13 cellular contexts compared by ENCODE assay signal in the genomic region with DNA sequence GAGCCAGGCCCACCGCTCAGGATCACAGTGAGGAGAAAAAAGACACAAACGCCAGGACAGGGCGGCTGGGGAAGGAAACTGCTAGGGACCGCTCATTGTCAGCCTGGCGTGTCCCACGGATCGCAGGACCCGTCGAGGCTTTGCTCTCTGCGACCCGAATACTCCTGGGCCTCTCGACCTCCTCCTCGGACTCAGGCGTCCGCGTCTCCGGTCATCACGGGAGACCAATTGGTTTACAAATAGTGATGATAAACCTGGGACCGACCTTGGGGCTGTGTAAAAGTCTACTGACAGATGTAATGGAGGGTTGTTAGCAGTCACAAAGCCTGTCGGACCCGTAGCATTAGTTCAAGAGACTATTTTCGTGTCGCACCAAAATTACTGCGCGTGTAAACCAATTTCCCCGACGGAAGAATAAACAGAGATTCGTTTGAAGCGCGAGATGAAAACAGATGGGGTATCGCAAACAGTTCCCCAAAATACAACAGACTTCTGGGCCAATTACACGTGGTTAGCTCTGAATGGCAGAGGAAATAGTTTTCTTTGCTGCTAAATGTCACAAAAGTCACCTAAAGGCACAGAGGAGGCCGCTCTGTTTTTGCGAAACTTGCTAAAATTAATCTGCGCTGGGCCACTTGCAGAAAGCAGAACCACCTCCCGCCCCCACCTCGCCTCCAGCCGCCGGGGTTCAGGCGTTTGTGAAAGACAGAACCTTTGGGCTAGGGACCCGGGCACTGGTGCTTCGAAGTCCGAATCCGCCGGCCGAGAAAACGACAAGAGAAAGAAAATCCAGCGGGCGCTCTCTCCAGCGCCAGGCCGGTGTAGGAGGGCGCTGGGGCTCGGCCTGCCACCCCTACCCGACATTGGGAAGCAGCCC.
DNase-seq lines count a peak whose midpoint lies in the region; ATAC-seq and TF ChIP-seq lines count a peak whose summit lies in the region.
"Had no signal": no experiment of that assay in that cellular context is flagged by ENCODE, and none has a peak within 500 bp of the region (broad histone marks: within the 10 kb centered on the region; RNA-seq: fewer than 3 reads in every experiment).

No MANE protein-coding gene starts in this region.

- peaks cover 73% of the 10 kb centered on the region for H3K27me3 Mint-ChIP-seq in activated CD4-positive, alpha-beta T cell treated with anti-CD3 and anti-CD28 coated beads, Interleukin-2, amount 10 ng/mL, durations not matched to agents 24 days and 14 days
- H3K27me3 Mint-ChIP-seq in WTC11 (ENCODE audit: low read depth) = peaks cover 67% of the 10 kb centered on the region
- peaks cover 29 to 36% (median 32%) of the 10 kb centered on the region in 3 donors for H3K27me3 Mint-ChIP-seq in immature natural killer cell (ENCODE audit: low read depth in 3 of 3)
- H3K27me3 Mint-ChIP-seq in stimulated activated naive B cell treated with anti-CD40 and anti-IgM and Interleukin-4, amounts not matched to agents 10 μg/mL and 1 μg/mL and 100 μg/mL, for 72 hours = peaks cover 70 to 81% of the 10 kb centered on the region in 2 donors

- ATAC-seq in WTC11 = peak; percentile 22
- ATAC-seq in stimulated activated naive B cell treated with anti-CD40 and anti-IgM and Interleukin-4, amounts not matched to agents 10 μg/mL and 1 μg/mL and 100 μg/mL, for 72 hours (replicated peaks) = peak; percentile 34 to 60

- intact Hi-C loops in activated CD4-positive, alpha-beta T cell treated with anti-CD3 and anti-CD28 coated beads, Interleukin-2, amount 10 ng/mL, durations not matched to agents 24 days and 14 days (cut with micrococcal nuclease) = loop anchor here (2.0 to 5.0 kb wide), 5 partner anchors 36 to 149 kb away; no protein-coding TSS in a partner anchor

- H3K9me3 Mint-ChIP-seq in activated CD4-positive, alpha-beta T cell treated with anti-CD3 and anti-CD28 coated beads, Interleukin-2, amount 10 ng/mL, durations not matched to agents 24 days and 14 days = peaks cover 18% of the 10 kb centered on the region
- H3K9me3 Mint-ChIP-seq in WTC11 = peaks cover 22% of the 10 kb centered on the region
- H3K9me3 Mint-ChIP-seq in immature natural killer cell = peaks cover 15 to 26% (median 19%) of the 10 kb centered on the region in 6 donors
- H3K9me3 Mint-ChIP-seq in stimulated activated naive B cell treated with anti-CD40 and anti-IgM and Interleukin-4, amounts not matched to agents 10 μg/mL and 1 μg/mL and 100 μg/mL, for 72 hours = peaks cover 17 to 19% of the 10 kb centered on the region in 2 donors

- H3K4me1 Mint-ChIP-seq in activated CD4-positive, alpha-beta T cell treated with anti-CD3 and anti-CD28 coated beads, Interleukin-2, amount 10 ng/mL, durations not matched to agents 24 days and 14 days = peaks cover 4% of the 10 kb centered on the region
- peaks cover 18% of the 10 kb centered on the region for H3K4me1 Mint-ChIP-seq in WTC11
- H3K4me1 Mint-ChIP-seq in immature natural killer cell = peaks cover 14 to 29% of the 10 kb centered on the region in 2 donors
- peaks cover 13 to 17% of the 10 kb centered on the region in 2 donors for H3K4me1 Mint-ChIP-seq in stimulated activated naive B cell treated with anti-CD40 and anti-IgM and Interleukin-4, amounts not matched to agents 10 μg/mL and 1 μg/mL and 100 μg/mL, for 72 hours

- peaks cover 11% of the 10 kb centered on the region for H3K36me3 Mint-ChIP-seq in activated CD4-positive, alpha-beta T cell treated with anti-CD3 and anti-CD28 coated beads, Interleukin-2, amount 10 ng/mL, durations not matched to agents 24 days and 14 days (ENCODE audit: low read depth)
- H3K36me3 Mint-ChIP-seq in WTC11 = peaks cover 22% of the 10 kb centered on the region
- H3K36me3 Mint-ChIP-seq in immature natural killer cell = peaks cover 0 to 12% (median 10%) of the 10 kb centered on the region in 3 donors
- H3K36me3 Mint-ChIP-seq in stimulated activated naive B cell treated with anti-CD40 and anti-IgM and Interleukin-4, amounts not matched to agents 10 μg/mL and 1 μg/mL and 100 μg/mL, for 72 hours = peaks cover 5 to 16% of the 10 kb centered on the region in 2 donors

- peak; percentile 56 for DNase-seq in activated CD4-positive, alpha-beta T cell treated with anti-CD3 and anti-CD28 coated beads, Interleukin-2, amount 10 ng/mL, durations not matched to agents 24 days and 14 days
- no peak for DNase-seq in activated CD4-positive, alpha-beta T cell treated with anti-CD3 and anti-CD28 coated beads for 4 hours
- DNase-seq in WTC11 (ENCODE audit: low spot score) (no peak), immature natural killer cell (no peak), middle frontal gyrus (ENCODE audit: extremely low spot score, low spot score) (no peak), NCI-H1417 treated with DMSO at 0.1 percent for 48 hours (lab: John Stamatoyannopoulos, UW) (no peak), hepatic stellate cell (ENCODE audit: low spot score) (no peak)
- DNase-seq in stimulated activated naive B cell treated with anti-CD40 and anti-IgM and Interleukin-4, amounts not matched to agents 10 μg/mL and 1 μg/mL and 100 μg/mL, for 72 hours = peak; percentile 17
- DNase-seq: activated gamma-delta T cell treated with Interleukin-2 at 50 U/mL for 16 hours, colonic mucosa, islet precursor cell, NCI-H1048 had no signal

- POLR2A ChIA-PET in WTC11 (lab: Charles Lee) = no interaction called here

- CTCF ChIA-PET in WTC11 (lab: Charles Lee) = interaction anchor here (1.0 kb wide), 1 partner anchor 77 kb away, joined by 3 read pairs; no protein-coding TSS in a partner anchor

- TF ChIP-seq CTCF in WTC11 (IDR thresholded peaks at IDR 0.05) = no peak

- peak overlapping the region; percentile 25 for H3K27ac Mint-ChIP-seq in activated CD4-positive, alpha-beta T cell treated with anti-CD3 and anti-CD28 coated beads, Interleukin-2, amount 10 ng/mL, durations not matched to agents 24 days and 14 days
- no peak overlapping the region for H3K27ac Mint-ChIP-seq in WTC11
- H3K27ac Mint-ChIP-seq in immature natural killer cell = no peak overlapping the region
- peak overlapping the region; percentile 77 for H3K27ac Mint-ChIP-seq in stimulated activated naive B cell treated with anti-CD40 and anti-IgM and Interleukin-4, amounts not matched to agents 10 μg/mL and 1 μg/mL and 100 μg/mL, for 72 hours

- H3K4me3 Mint-ChIP-seq in activated CD4-positive, alpha-beta T cell treated with anti-CD3 and anti-CD28 coated beads, Interleukin-2, amount 10 ng/mL, durations not matched to agents 24 days and 14 days = no peak overlapping the region
- H3K4me3 Mint-ChIP-seq in WTC11 (peak overlapping the region; percentile 54), immature natural killer cell (peak overlapping the region; percentile 10 to 76 (median 53))
- peak overlapping the region; percentile 61 to 70 for H3K4me3 Mint-ChIP-seq in stimulated activated naive B cell treated with anti-CD40 and anti-IgM and Interleukin-4, amounts not matched to agents 10 μg/mL and 1 μg/mL and 100 μg/mL, for 72 hours
- H3K4me3 Mint-ChIP-seq: nephron had no signal

TF ChIP-seq in WTC11, 78 proteins besides CTCF, POLR2A, EP300 and RAD21:
- TF ChIP-seq, protein P1, sequence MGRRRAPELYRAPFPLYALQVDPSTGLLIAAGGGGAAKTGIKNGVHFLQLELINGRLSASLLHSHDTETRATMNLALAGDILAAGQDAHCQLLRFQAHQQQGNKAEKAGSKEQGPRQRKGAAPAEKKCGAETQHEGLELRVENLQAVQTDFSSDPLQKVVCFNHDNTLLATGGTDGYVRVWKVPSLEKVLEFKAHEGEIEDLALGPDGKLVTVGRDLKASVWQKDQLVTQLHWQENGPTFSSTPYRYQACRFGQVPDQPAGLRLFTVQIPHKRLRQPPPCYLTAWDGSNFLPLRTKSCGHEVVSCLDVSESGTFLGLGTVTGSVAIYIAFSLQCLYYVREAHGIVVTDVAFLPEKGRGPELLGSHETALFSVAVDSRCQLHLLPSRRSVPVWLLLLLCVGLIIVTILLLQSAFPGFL (CRISPR knock-in tag; IDR thresholded peaks at IDR 0.05; ENCODE audit: borderline replicate concordance) = no peak
- TF ChIP-seq, protein P2, sequence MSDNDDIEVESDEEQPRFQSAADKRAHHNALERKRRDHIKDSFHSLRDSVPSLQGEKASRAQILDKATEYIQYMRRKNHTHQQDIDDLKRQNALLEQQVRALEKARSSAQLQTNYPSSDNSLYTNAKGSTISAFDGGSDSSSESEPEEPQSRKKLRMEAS (CRISPR knock-in tag; IDR thresholded peaks at IDR 0.05) = no peak
- TF ChIP-seq NFYB (CRISPR knock-in tag; conservative IDR thresholded peaks at IDR 0.05; ENCODE audit: low read depth) = no peak
- TF ChIP-seq ZNF423 (CRISPR knock-in tag; IDR thresholded peaks at IDR 0.05) = no peak
- TF ChIP-seq, protein P3, sequence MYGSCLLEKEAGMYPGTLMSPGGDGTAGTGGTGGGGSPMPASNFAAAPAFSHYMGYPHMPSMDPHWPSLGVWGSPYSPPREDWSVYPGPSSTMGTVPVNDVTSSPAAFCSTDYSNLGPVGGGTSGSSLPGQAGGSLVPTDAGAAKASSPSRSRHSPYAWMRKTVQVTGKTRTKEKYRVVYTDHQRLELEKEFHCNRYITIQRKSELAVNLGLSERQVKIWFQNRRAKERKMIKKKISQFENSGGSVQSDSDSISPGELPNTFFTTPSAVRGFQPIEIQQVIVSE (CRISPR knock-in tag; IDR thresholded peaks at IDR 0.05; ENCODE audit: borderline replicate concordance) = no peak
- TF ChIP-seq JUN (CRISPR knock-in tag; IDR thresholded peaks at IDR 0.05) = no peak
- TF ChIP-seq, protein P4, sequence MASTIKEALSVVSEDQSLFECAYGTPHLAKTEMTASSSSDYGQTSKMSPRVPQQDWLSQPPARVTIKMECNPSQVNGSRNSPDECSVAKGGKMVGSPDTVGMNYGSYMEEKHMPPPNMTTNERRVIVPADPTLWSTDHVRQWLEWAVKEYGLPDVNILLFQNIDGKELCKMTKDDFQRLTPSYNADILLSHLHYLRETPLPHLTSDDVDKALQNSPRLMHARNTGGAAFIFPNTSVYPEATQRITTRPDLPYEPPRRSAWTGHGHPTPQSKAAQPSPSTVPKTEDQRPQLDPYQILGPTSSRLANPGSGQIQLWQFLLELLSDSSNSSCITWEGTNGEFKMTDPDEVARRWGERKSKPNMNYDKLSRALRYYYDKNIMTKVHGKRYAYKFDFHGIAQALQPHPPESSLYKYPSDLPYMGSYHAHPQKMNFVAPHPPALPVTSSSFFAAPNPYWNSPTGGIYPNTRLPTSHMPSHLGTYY (CRISPR knock-in tag; IDR thresholded peaks at IDR 0.05) = no peak
- no peak for TF ChIP-seq ZNF263 (CRISPR knock-in tag; IDR thresholded peaks at IDR 0.05; ENCODE audit: low read depth)
- no peak for TF ChIP-seq HMGA2 (CRISPR knock-in tag; IDR thresholded peaks at IDR 0.05)
- TF ChIP-seq ZNF232 (CRISPR knock-in tag; IDR thresholded peaks at IDR 0.05) = no peak
- no peak for TF ChIP-seq KAT7 (CRISPR knock-in tag; IDR thresholded peaks at IDR 0.05; ENCODE audit: borderline replicate concordance)

Comparison
In these comparisons a context has a peak if more than half of its experiments do, and no peak if none do; other contexts are left out.
1. DNase-seq: peak in activated CD4-positive, alpha-beta T cell treated with anti-CD3 and anti-CD28 coated beads, Interleukin-2, amount 10 ng/mL, durations not matched to agents 24 days and 14 days (single experiment) and stimulated activated naive B cell treated with anti-CD40 and anti-IgM and Interleukin-4, amounts not matched to agents 10 μg/mL and 1 μg/mL and 100 μg/mL, for 72 hours (single experiment); none in activated CD4-positive, alpha-beta T cell treated with anti-CD3 and anti-CD28 coated beads for 4 hours (0 of 2), WTC11 (single experiment), immature natural killer cell (0 of 3), middle frontal gyrus (single experiment), NCI-H1417 treated with DMSO at 0.1 percent for 48 hours (single experiment) and hepatic stellate cell (single experiment).
2. H3K27ac Mint-ChIP-seq: peak in activated CD4-positive, alpha-beta T cell treated with anti-CD3 and anti-CD28 coated beads, Interleukin-2, amount 10 ng/mL, durations not matched to agents 24 days and 14 days (single experiment) and stimulated activated naive B cell treated with anti-CD40 and anti-IgM and Interleukin-4, amounts not matched to agents 10 μg/mL and 1 μg/mL and 100 μg/mL, for 72 hours (single experiment); none in WTC11 (single experiment) and immature natural killer cell (0 of 6).